8 cellular contexts compared by ENCODE assay signal in the genomic region with DNA sequence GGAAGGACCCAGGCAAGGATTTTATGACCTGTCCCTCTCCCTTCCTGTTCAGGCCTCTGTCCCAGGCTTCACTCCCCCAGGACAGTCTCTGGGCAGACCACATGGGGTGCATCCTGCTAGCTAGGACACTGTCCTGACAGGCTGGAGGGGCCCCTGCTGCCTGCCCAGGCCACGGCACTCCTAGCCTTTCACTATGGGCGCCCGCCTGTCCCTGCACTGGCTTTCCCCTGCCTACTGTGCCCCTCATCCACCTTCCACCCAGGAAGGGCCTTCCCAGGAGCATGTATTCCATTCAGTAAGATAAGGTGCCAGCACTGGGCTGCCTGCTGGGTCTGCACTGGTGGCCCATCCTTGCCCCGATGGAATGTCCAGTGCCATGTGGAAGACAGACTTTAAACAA.
"Had no signal": no experiment of that assay in that cellular context is flagged by ENCODE, and none has a peak within 500 bp of the region (broad histone marks: within the 10 kb centered on the region; RNA-seq: fewer than 3 reads in every experiment).

No MANE protein-coding gene starts in this region.

- DNase-seq: esophagus squamous epithelium had no signal

- H3K27me3 Mint-ChIP-seq: activated naive CD8-positive, alpha-beta T cell; stimulated activated naive CD8-positive, alpha-beta T cell treated with anti-CD3 and anti-CD28 coated beads, Interleukin-15, amount 100 ng/mL, for 72 hours had no signal

- H3K4me1 ChIP-seq: esophagus squamous epithelium had no signal

- H3K9me3 Mint-ChIP-seq: activated T-helper 2 cell treated with anti-CD3 and anti-CD28 coated beads, Interferon-gamma antibody, Interleukin-2, Interleukin-4, amounts not matched to agents 10 μg/mL and 5 μg/mL and 100 μg/mL, durations not matched to agents 14 hours and 24 hours and 36 hours; stimulated activated naive CD8-positive, alpha-beta T cell treated with anti-CD3 and anti-CD28 coated beads, Interleukin-15, amount 100 ng/mL, for 72 hours had no signal

- H3K4me3 Mint-ChIP-seq: activated CD8-positive, alpha-beta T cell treated with anti-CD3 and anti-CD28 coated beads, Interleukin-2, amount 10 ng/mL, durations not matched to agents 7 days and 5 days; activated naive CD8-positive, alpha-beta T cell; stimulated activated naive CD8-positive, alpha-beta T cell treated with anti-CD3 and anti-CD28 coated beads, Interleukin-15, amount 100 ng/mL, for 72 hours had no signal

- H3K4me3 ChIP-seq: dorsolateral prefrontal cortex, esophagus squamous epithelium, vagina had no signal

- H3K27ac Mint-ChIP-seq: activated CD8-positive, alpha-beta T cell treated with anti-CD3 and anti-CD28 coated beads, Interleukin-2, amount 10 ng/mL, durations not matched to agents 7 days and 5 days; activated T-helper 2 cell treated with anti-CD3 and anti-CD28 coated beads, Interferon-gamma antibody, Interleukin-2, Interleukin-4, amounts not matched to agents 10 μg/mL and 5 μg/mL and 100 μg/mL, durations not matched to agents 14 hours and 24 hours and 36 hours had no signal

- H3K36me3 Mint-ChIP-seq: activated naive CD8-positive, alpha-beta T cell had no signal

- H3K27ac ChIP-seq: brain microvascular endothelial cell, dorsolateral prefrontal cortex, esophagus squamous epithelium, vagina had no signal

- H3K9me3 ChIP-seq: esophagus squamous epithelium, vagina had no signal

- H3K36me3 ChIP-seq: brain microvascular endothelial cell, vagina had no signal

- H3K27me3 ChIP-seq: brain microvascular endothelial cell, dorsolateral prefrontal cortex, esophagus squamous epithelium, vagina had no signal
